In the genomic region with DNA sequence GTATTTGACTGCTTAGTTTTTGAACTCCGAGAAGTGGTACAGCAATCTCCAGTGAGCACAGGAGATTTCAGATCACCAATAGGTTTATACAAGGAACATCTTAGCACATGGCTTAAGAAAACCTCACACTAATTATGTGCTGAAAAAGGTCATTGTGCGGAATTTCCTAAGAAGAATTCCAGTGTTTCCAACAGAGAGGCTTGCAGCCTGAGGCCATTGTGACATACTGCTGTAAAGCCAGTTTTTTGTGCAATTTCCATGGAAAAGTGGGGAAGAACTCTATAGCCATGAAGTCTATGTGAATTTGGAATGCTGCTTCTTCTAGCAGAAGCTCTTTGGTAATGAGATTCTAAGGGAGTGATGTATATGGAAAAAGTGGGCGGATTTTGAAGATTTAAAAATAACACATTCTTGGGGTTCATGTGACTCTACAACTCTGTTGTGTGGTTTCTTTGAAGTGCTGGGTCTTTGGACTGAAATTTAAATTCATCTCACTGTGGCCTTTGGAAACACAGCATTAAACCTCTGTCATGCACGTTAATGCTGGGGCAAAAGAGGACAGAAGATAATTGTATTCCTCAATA, we compare ENCODE assay signal across 19 cellular contexts.
DNase-seq lines count a peak whose midpoint lies in the region; ATAC-seq and TF ChIP-seq lines count a peak whose summit lies in the region.
"Had no signal": no experiment of that assay in that cellular context is flagged by ENCODE, and none has a peak within 500 bp of the region (broad histone marks: within the 10 kb centered on the region; RNA-seq: fewer than 3 reads in every experiment).

No MANE protein-coding gene starts in this region.

- no peaks in the 10 kb centered on the region for H3K79me2 ChIP-seq in mesendoderm (ENCODE audit: control insufficient read depth, insufficient read depth, low read length)

- H3K9me3 ChIP-seq in IMR-90 (ENCODE audit: control insufficient read depth, insufficient read depth, low read length), result no peaks in the 10 kb centered on the region
- H3K9me3 ChIP-seq: heart left ventricle, transverse colon had no signal

- no peak for ATAC-seq in IMR-90 (ENCODE audit: low read depth)
- ATAC-seq in HG03039 (IDR thresholded peaks at IDR 0.05; ENCODE audit: unreplicated experiment), result no peak
- ATAC-seq: activated CD8-positive, alpha-beta memory T cell treated with anti-CD3 and anti-CD28 coated beads, Interleukin-2, amount 10 ng/mL, durations not matched to agents 7 days and 5 days; esophagus mucosa had no signal

- H3K4me3 ChIP-seq in IMR-90 (ENCODE audit: insufficient read depth, low read depth, low read length) (no peak overlapping the region), choroid plexus epithelial cell (ENCODE audit: low read depth, low read length) (no peak overlapping the region), mesendoderm (ENCODE audit: low read length) (no peak overlapping the region)
- H3K4me3 ChIP-seq: heart left ventricle, transverse colon had no signal

- H4K8ac ChIP-seq in IMR-90 (ENCODE audit: low read depth in 2 of 2, low read length in 2 of 2) (peak overlapping the region; percentile 39 to 67; a peak in 3 of 4 replicates), mesendoderm (ENCODE audit: low read depth, low read length) (no peak overlapping the region)

- H3K36me3 ChIP-seq in IMR-90 (ENCODE audit: control insufficient read depth, insufficient read depth, low read length), result no peaks in the 10 kb centered on the region
- no peaks in the 10 kb centered on the region for H3K36me3 ChIP-seq in mesendoderm (ENCODE audit: control insufficient read depth, insufficient read depth, low read length)
- H3K36me3 ChIP-seq: heart left ventricle, transverse colon had no signal

- H2AK9ac ChIP-seq in IMR-90 (replicated peaks; ENCODE audit: low read depth, low read length, poor library complexity), result no peak overlapping the region

- H3K27me3 ChIP-seq in IMR-90 (ENCODE audit: control insufficient read depth, insufficient read depth, low read length) (no peaks in the 10 kb centered on the region), mesendoderm (ENCODE audit: insufficient read depth, low read length, poor library complexity) (no peaks in the 10 kb centered on the region)
- H3K27me3 ChIP-seq: heart left ventricle, transverse colon had no signal

- TF ChIP-seq CTCF in IMR-90 (conservative IDR thresholded peaks at IDR 0.05; ENCODE audit: low read depth, low read length) (no peak), choroid plexus epithelial cell (conservative IDR thresholded peaks at IDR 0.05; ENCODE audit: low read depth, low read length) (no peak)

- POLR2A ChIA-PET in IMR-90 (lab: Charles Lee; ENCODE audit: unreplicated experiment), result no interaction called here

- peak overlapping the region; percentile 55; the same call in 1 of the 2 replicates for H3K14ac ChIP-seq in IMR-90 (replicated peaks; ENCODE audit: low read depth, low read length)

- WGBS in IMR-90 (ENCODE audit: extremely low coverage in 2 of 2, insufficient read length in 1 of 2), 2 experiments, result no CpG with 5 or more reads among the region's 4 CpGs
- WGBS in mesendoderm (ENCODE audit: extremely low coverage, insufficient coverage, low lambda C conversion rate), result no CpG with 5 or more reads among the region's 4 CpGs

- BruUV-seq in IMR-90 (replicated peaks; lab: Mats Ljungman, UMichigan), result no TSS peak

- peak; percentile 11 for DNase-seq in A172 (ENCODE audit: low spot score)
- no peak for DNase-seq in IMR-90
- DNase-seq in choroid plexus epithelial cell (ENCODE audit: low read depth), result peak; percentile 54
- peak; percentile 40 for DNase-seq in mesendoderm
- DNase-seq in NCI-H1092 treated with DMSO at 0.1 percent for 48 hours (lab: John Stamatoyannopoulos, UW), result no peak
- DNase-seq in NCI-H187 treated with DMSO at 0.1 percent for 48 hours (lab: John Stamatoyannopoulos, UW), result no peak
- no peak for DNase-seq in NCI-H1436 treated with DMSO at 0.1 percent for 48 hours (lab: John Stamatoyannopoulos, UW)
- DNase-seq: activated CD4-positive, alpha-beta T cell treated with anti-CD3 and anti-CD28 coated beads for 4 hours; activated CD8-positive, alpha-beta memory T cell treated with anti-CD3 and anti-CD28 coated beads, Interleukin-2, amount 10 ng/mL, durations not matched to agents 7 days and 5 days; DMS53; heart left ventricle; NCI-H2081 treated with DMSO at 0.1 percent for 48 hours; NCI-H446 treated with DMSO at 0.1 percent for 48 hours; stimulated activated CD4-positive, alpha-beta T cell treated with anti-CD3 and anti-CD28 coated beads, Interleukin-2, amount 100 ng/mL, for 24 hours; stimulated activated naive CD8-positive, alpha-beta T cell treated with anti-CD3 and anti-CD28 coated beads, Interleukin-15, Interleukin-2, amounts not matched to agents 100 U/mL and 50 U/mL, for 24 hours; transverse colon had no signal

- in situ Hi-C loops in IMR-90 (cut with MboI; ENCODE audit: low sequenced_read_pairs), result no loop called here

- no peak overlapping the region for H4K91ac ChIP-seq in IMR-90 (ENCODE audit: insufficient read depth, low read depth, low read length)

- H3K4me2 ChIP-seq in IMR-90 (ENCODE audit: low read depth, low read length) (no peak overlapping the region), mesendoderm (ENCODE audit: low read length) (no peak overlapping the region)

- H2BK5ac ChIP-seq in IMR-90 (ENCODE audit: low read depth, low read length, poor library complexity, severe bottlenecking) (no peak overlapping the region), mesendoderm (ENCODE audit: low read length) (no peak overlapping the region)

- no peak for TF ChIP-seq RAD21 in IMR-90 (IDR thresholded peaks at IDR 0.05; ENCODE audit: low read length)

- dilution Hi-C loops in IMR-90 (cut with HindIII; ENCODE audit: low sequenced_read_pairs, unreplicated experiment), result no loop called here

- intact Hi-C loops in IMR-90 (cut with micrococcal nuclease), result no loop called here

- 0 out of 3 replicates have a peak overlapping the region, but pooled peaks have one; percentile 21 for H2BK15ac ChIP-seq in IMR-90 (ENCODE audit: low read depth, low read length)
- no peak overlapping the region for H2BK15ac ChIP-seq in mesendoderm (replicated peaks; ENCODE audit: low read depth)

- H3K79me1 ChIP-seq in IMR-90 (ENCODE audit: low read depth in 1 of 2, low read length in 2 of 2), result no peaks in the 10 kb centered on the region
- no peaks in the 10 kb centered on the region for H3K79me1 ChIP-seq in mesendoderm (ENCODE audit: low read length)

- TF ChIP-seq POLR2A in IMR-90 (IDR thresholded peaks at IDR 0.05; ENCODE audit: low read depth, low read length), result no peak

- H2AK5ac ChIP-seq in IMR-90 (ENCODE audit: low read depth, low read length) (no peak overlapping the region), mesendoderm (ENCODE audit: low read length) (no peak overlapping the region)

- H4K5ac ChIP-seq in IMR-90 (ENCODE audit: low read depth, low read length) (no peak overlapping the region; the same call in 1 of the 2 replicates), mesendoderm (ENCODE audit: low read length) (no peak overlapping the region)

- H2BK120ac ChIP-seq in IMR-90 (ENCODE audit: low read depth, low read length), result peak overlapping the region; percentile 66
- H2BK120ac ChIP-seq in mesendoderm (ENCODE audit: low read depth, low read length), result no peak overlapping the region

- H3K56ac ChIP-seq in IMR-90 (ENCODE audit: extremely low read depth, insufficient read depth, low read length) (no peak overlapping the region), mesendoderm (ENCODE audit: low read length) (no peak overlapping the region)

- H2BK20ac ChIP-seq in IMR-90 (ENCODE audit: low read depth, low read length), result peak overlapping the region; percentile 8; the same call in 1 of the 2 replicates

- H2AFZ ChIP-seq in IMR-90 (replicated peaks; ENCODE audit: low read length, poor library complexity), result no peak overlapping the region

- H3K9me1 ChIP-seq in IMR-90 (ENCODE audit: insufficient read depth, low read length), result peaks cover 21% of the 10 kb centered on the region

- no peak overlapping the region for H3K9ac ChIP-seq in IMR-90 (ENCODE audit: low read depth, low read length)
- no peak overlapping the region for H3K9ac ChIP-seq in mesendoderm (ENCODE audit: low read length)

- H3K23ac ChIP-seq in IMR-90 (ENCODE audit: low read depth, low read length), result no peak overlapping the region
- H3K23ac ChIP-seq in mesendoderm (ENCODE audit: low read length), result no peak overlapping the region

- H3K18ac ChIP-seq in IMR-90 (ENCODE audit: low read depth, low read length) (no peak overlapping the region), mesendoderm (ENCODE audit: low read length) (no peak overlapping the region)

- CTCF ChIA-PET in IMR-90 (lab: Yijun Ruan, JAX), result interaction anchor here (1.1 to 1.6 kb wide), 2 partner anchors 13 to 58 kb away, joined by 3 read pairs; no protein-coding TSS in a partner anchor

- no peak overlapping the region for H3K27ac ChIP-seq in IMR-90 (ENCODE audit: insufficient read depth, low read length)
- H3K27ac ChIP-seq in mesendoderm (ENCODE audit: low read depth, low read length), result no peak overlapping the region
- H3K27ac ChIP-seq: HL-60 had no signal

- H4K20me1 ChIP-seq in IMR-90 (ENCODE audit: insufficient read depth, low read length), result peaks cover 2% of the 10 kb centered on the region; the same call in 1 of the 2 replicates

- H3K4ac ChIP-seq in IMR-90 (ENCODE audit: low read depth, low read length) (peak overlapping the region; percentile 65; the same call in 1 of the 2 replicates), mesendoderm (ENCODE audit: low read depth, low read length) (no peak overlapping the region)

- H3K4me1 ChIP-seq in IMR-90 (ENCODE audit: control insufficient read depth, insufficient read depth, low read length) (peaks cover 21% of the 10 kb centered on the region), mesendoderm (ENCODE audit: control insufficient read depth, low read depth, low read length) (no peaks in the 10 kb centered on the region)

TF ChIP-seq in IMR-90, 13 proteins besides CTCF, POLR2A, EP300 and RAD21 (continues in another document):
- TF ChIP-seq MXI1 (IDR thresholded peaks at IDR 0.05; ENCODE audit: borderline replicate concordance, low read depth, low read length) (no peak), SMC3 (IDR thresholded peaks at IDR 0.05; ENCODE audit: low read depth, low read length) (no peak), RFX5 (IDR thresholded peaks at IDR 0.05; ENCODE audit: low read depth, low read length) (no peak)
- TF ChIP-seq, protein P1, sequence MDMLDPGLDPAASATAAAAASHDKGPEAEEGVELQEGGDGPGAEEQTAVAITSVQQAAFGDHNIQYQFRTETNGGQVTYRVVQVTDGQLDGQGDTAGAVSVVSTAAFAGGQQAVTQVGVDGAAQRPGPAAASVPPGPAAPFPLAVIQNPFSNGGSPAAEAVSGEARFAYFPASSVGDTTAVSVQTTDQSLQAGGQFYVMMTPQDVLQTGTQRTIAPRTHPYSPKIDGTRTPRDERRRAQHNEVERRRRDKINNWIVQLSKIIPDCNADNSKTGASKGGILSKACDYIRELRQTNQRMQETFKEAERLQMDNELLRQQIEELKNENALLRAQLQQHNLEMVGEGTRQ (IDR thresholded peaks at IDR 0.05; ENCODE audit: low read depth, low read length), result no peak

Comparison
In these comparisons a context has a peak if more than half of its experiments do, and no peak if none do; other contexts are left out.
1. DNase-seq: peak in A172 (single experiment), choroid plexus epithelial cell (single experiment) and mesendoderm (single experiment); none in IMR-90 (single experiment), NCI-H1092 treated with DMSO at 0.1 percent for 48 hours (single experiment), NCI-H187 treated with DMSO at 0.1 percent for 48 hours (single experiment) and NCI-H1436 treated with DMSO at 0.1 percent for 48 hours (single experiment).